Comparison of ENCODE assay signal across 35 cellular contexts in the genomic region with DNA sequence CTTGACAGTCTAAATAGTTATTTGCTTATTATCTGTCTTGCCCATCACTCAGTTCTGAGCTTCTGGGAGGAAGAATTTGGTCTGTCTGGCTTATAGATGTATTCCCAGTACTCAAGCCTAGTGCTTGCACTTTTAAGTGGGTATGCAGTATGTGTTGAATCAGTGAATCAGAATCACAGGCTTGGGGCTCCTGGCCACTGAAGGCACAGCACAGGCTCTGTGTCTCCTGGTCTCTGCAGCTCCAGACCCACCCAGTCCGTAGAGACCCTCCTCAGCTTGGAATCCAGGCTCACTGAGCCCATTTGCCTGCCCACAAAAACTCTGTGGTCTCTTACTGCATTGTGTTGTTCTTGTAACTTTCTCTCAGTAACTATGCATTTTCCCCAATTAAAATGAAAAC.
"Had no signal": no experiment of that assay in that cellular context is flagged by ENCODE, and none has a peak within 500 bp of the region (broad histone marks: within the 10 kb centered on the region; RNA-seq: fewer than 3 reads in every experiment).

No MANE protein-coding gene starts in this region.

- H3K9me3 Mint-ChIP-seq: activated B cell treated with CpG ODN at 0.5 μM for 24 hours; activated CD4-positive, alpha-beta memory T cell treated with anti-CD3 and anti-CD28 coated beads for 36 hours; activated naive CD8-positive, alpha-beta T cell treated with anti-CD3 and anti-CD28 coated beads for 36 hours; activated T-helper 17 cell treated with anti-CD3 and anti-CD28 coated beads, Interleukin-2, amount 50 U/mL, for 72 hours; T-helper 1 cell treated with Interleukin-12 subunit alpha and Interleukin-12 subunit beta and Interleukin-4 antibody, amounts not matched to agents 30 μg/mL and 1 μg/mL, for 36 hours; T-helper 2 cell treated with Interferon-gamma antibody and Interleukin-4, amounts not matched to agents 5 μg/mL and 100 μg/mL, for 36 hours had no signal

- H3K9ac ChIP-seq: SK-N-SH had no signal

- DNase-seq: activated B cell treated with CpG ODN at 0.5 μM for 24 hours; activated CD4-positive, alpha-beta memory T cell treated with anti-CD3 and anti-CD28 coated beads for 36 hours; activated CD4-positive, alpha-beta T cell treated with anti-CD3 and anti-CD28 coated beads for 4 hours; activated CD4-positive, alpha-beta T cell treated with anti-CD3 and anti-CD28 coated beads, Interleukin-2, amount 50 U/mL, for 1 hour; activated CD4-positive, CD25-positive, alpha-beta regulatory T cell treated with anti-CD3 and anti-CD28 coated beads, Interleukin-2, amount 50 U/mL, for 72 hours; activated CD8-positive, alpha-beta memory T cell treated with anti-CD3 and anti-CD28 coated beads, Interleukin-2, amount 50 U/mL, for 4 hours; activated effector memory CD4-positive, alpha-beta T cell treated with anti-CD3 and anti-CD28 coated beads, Interleukin-2, amount 50 U/mL, for 16 hours; activated naive CD4-positive, alpha-beta T cell; activated naive CD4-positive, alpha-beta T cell treated with anti-CD3 and anti-CD28 coated beads, Interleukin-2, amount 50 U/mL, for 16 hours; activated naive CD8-positive, alpha-beta T cell treated with anti-CD3 and anti-CD28 coated beads for 36 hours; activated T-cell treated with anti-CD3 and anti-CD28 coated beads for 4 hours; activated T-cell treated with anti-CD3 and anti-CD28 coated beads, Interleukin-2, amount 50 U/mL, for 48 hours; amniotic stem cell; aorta; brain microvascular endothelial cell; central memory CD4-positive, alpha-beta T cell; Kasumi-1; KG1; MG63; MV-4-11; NCI-H1092; NCI-H1436 treated with DMSO at 0.1 percent for 48 hours; NCI-H1694 treated with DMSO at 0.1 percent for 48 hours; NCI-H2029; NCI-H2171; NCI-H226; NCI-H524 treated with DMSO at 0.1 percent for 48 hours; Peyer's patch; RPMI8226; SHP77 treated with DMSO at 0.1 percent for 48 hours; SK-N-SH had no signal

- H3K27ac ChIP-seq: brain microvascular endothelial cell, Peyer's patch, SJSA1 had no signal

- H3K27me3 Mint-ChIP-seq: activated B cell treated with CpG ODN at 0.5 μM for 24 hours; activated CD4-positive, alpha-beta memory T cell treated with anti-CD3 and anti-CD28 coated beads for 36 hours; activated naive CD8-positive, alpha-beta T cell treated with anti-CD3 and anti-CD28 coated beads for 36 hours; activated T-helper 17 cell treated with anti-CD3 and anti-CD28 coated beads, Interleukin-2, amount 50 U/mL, for 72 hours had no signal

- ATAC-seq: activated T-helper 17 cell treated with anti-CD3 and anti-CD28 coated beads, Interleukin-2, amount 50 U/mL, for 72 hours had no signal

- H3K4me1 Mint-ChIP-seq: activated B cell treated with CpG ODN at 0.5 μM for 24 hours; activated naive CD8-positive, alpha-beta T cell treated with anti-CD3 and anti-CD28 coated beads for 36 hours; activated T-helper 17 cell treated with anti-CD3 and anti-CD28 coated beads, Interleukin-2, amount 50 U/mL, for 72 hours had no signal

- H3K4me3 ChIP-seq: MG63, Peyer's patch, SJSA1 had no signal

- H3K4me1 ChIP-seq: Peyer's patch, SJSA1 had no signal

- H3K27me3 ChIP-seq: brain microvascular endothelial cell, MG63, Peyer's patch, SJSA1 had no signal

- H3K36me3 ChIP-seq: brain microvascular endothelial cell, MG63, Peyer's patch, SJSA1 had no signal

- H3K4me2 ChIP-seq: SK-N-SH had no signal

- H3K27ac Mint-ChIP-seq: activated B cell treated with CpG ODN at 0.5 μM for 24 hours; activated CD4-positive, alpha-beta memory T cell treated with anti-CD3 and anti-CD28 coated beads for 36 hours; activated naive CD8-positive, alpha-beta T cell treated with anti-CD3 and anti-CD28 coated beads for 36 hours; activated T-helper 17 cell treated with anti-CD3 and anti-CD28 coated beads, Interleukin-2, amount 50 U/mL, for 72 hours; T-helper 1 cell treated with Interleukin-12 subunit alpha and Interleukin-12 subunit beta and Interleukin-4 antibody, amounts not matched to agents 30 μg/mL and 1 μg/mL, for 36 hours; T-helper 2 cell treated with Interferon-gamma antibody and Interleukin-4, amounts not matched to agents 5 μg/mL and 100 μg/mL, for 36 hours had no signal

- H3K4me3 Mint-ChIP-seq: activated B cell treated with CpG ODN at 0.5 μM for 24 hours; activated CD4-positive, alpha-beta memory T cell treated with anti-CD3 and anti-CD28 coated beads for 36 hours; activated naive CD8-positive, alpha-beta T cell treated with anti-CD3 and anti-CD28 coated beads for 36 hours; activated T-helper 17 cell treated with anti-CD3 and anti-CD28 coated beads, Interleukin-2, amount 50 U/mL, for 72 hours; T-helper 1 cell treated with Interleukin-12 subunit alpha and Interleukin-12 subunit beta and Interleukin-4 antibody, amounts not matched to agents 30 μg/mL and 1 μg/mL, for 36 hours; T-helper 2 cell treated with Interferon-gamma antibody and Interleukin-4, amounts not matched to agents 5 μg/mL and 100 μg/mL, for 36 hours had no signal

- H3K36me3 Mint-ChIP-seq: activated CD4-positive, alpha-beta memory T cell treated with anti-CD3 and anti-CD28 coated beads for 36 hours had no signal

- H3K9me3 ChIP-seq: MG63, Peyer's patch, SJSA1, SK-N-SH had no signal
